In the genomic region with DNA sequence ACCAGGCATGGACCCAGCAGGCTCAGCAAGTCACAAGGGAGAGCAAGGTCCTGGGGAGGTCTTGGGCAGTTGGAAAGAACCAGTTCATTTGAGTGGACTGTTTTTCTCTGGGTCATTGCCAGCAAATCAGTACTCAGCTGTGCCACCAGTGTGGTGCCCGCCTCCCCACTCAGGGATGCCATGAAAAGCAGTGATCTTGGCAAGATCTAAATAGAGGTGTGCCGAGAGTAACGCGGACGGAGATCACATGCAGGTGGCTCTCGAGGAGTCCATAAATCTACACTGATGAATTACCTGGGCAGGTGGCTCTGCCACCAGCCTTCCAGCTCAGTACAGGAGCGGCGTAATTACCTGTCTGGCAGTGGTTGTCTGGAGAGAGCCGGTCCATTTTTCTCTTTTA, we compare ENCODE assay signal across 25 cellular contexts.
DNase-seq lines count a peak whose midpoint lies in the region; ATAC-seq lines count a peak whose summit lies in the region.
"Had no signal": no experiment of that assay in that cellular context is flagged by ENCODE, and none has a peak within 500 bp of the region (broad histone marks: within the 10 kb centered on the region; RNA-seq: fewer than 3 reads in every experiment).

No MANE protein-coding gene starts in this region.

- H3K9me3 Mint-ChIP-seq in activated naive CD4-positive, alpha-beta T cell treated with anti-CD3 and anti-CD28 coated beads for 36 hours, result no peaks in the 10 kb centered on the region
- H3K9me3 Mint-ChIP-seq: activated CD4-positive, alpha-beta memory T cell treated with anti-CD3 and anti-CD28 coated beads for 36 hours; activated naive CD4-positive, alpha-beta T cell treated with anti-CD3 and anti-CD28 coated beads, Interleukin-2, amount 10 ng/mL, durations not matched to agents 7 days and 5 days; IgD-negative memory B cell; neural progenitor cell had no signal

- no peaks in the 10 kb centered on the region for H3K4me1 Mint-ChIP-seq in activated naive CD4-positive, alpha-beta T cell treated with anti-CD3 and anti-CD28 coated beads for 36 hours (ENCODE audit: low read depth)
- H3K4me1 Mint-ChIP-seq: activated naive CD4-positive, alpha-beta T cell treated with anti-CD3 and anti-CD28 coated beads, Interleukin-2, amount 10 ng/mL, durations not matched to agents 7 days and 5 days; IgD-negative memory B cell had no signal

- CTCF ChIA-PET in activated naive CD4-positive, alpha-beta T cell treated with anti-CD3 and anti-CD28 coated beads for 36 hours (lab: Charles Lee), result no interaction called here

- peak; percentile 7 for DNase-seq in NCI-H2171 treated with DMSO at 0.1 percent for 48 hours (lab: John Stamatoyannopoulos, UW)
- no peak for DNase-seq in NCI-H2171 (lab: John Stamatoyannopoulos, UW)
- DNase-seq in NCI-H2029 (lab: John Stamatoyannopoulos, UW), result peak; percentile 90
- peak; percentile 93 for DNase-seq in NCI-H345 (lab: John Stamatoyannopoulos, UW)
- peak; percentile 23 for DNase-seq in sciatic nerve (ENCODE audit: low spot score)
- no peak for DNase-seq in hypothalamus (lab: John Stamatoyannopoulos, UW)
- no peak for DNase-seq in activated naive CD4-positive, alpha-beta T cell treated with anti-CD3 and anti-CD28 coated beads for 36 hours
- DNase-seq: activated CD4-positive, alpha-beta memory T cell treated with anti-CD3 and anti-CD28 coated beads for 36 hours; activated CD4-positive, alpha-beta T cell treated with anti-CD3 and anti-CD28 coated beads for 1 hour; activated CD8-positive, alpha-beta memory T cell treated with anti-CD3 and anti-CD28 coated beads, Interleukin-2, amount 50 U/mL, for 48 hours; activated naive CD4-positive, alpha-beta T cell treated with anti-CD3 and anti-CD28 coated beads, Interleukin-2, amount 10 ng/mL, durations not matched to agents 7 days and 5 days; adrenal gland; cerebellar nuclear complex; dermis blood vessel endothelial cell; foreskin fibroblast; kidney; NCI-H446; pancreas; retina; SHP77; stimulated activated naive CD8-positive, alpha-beta T cell treated with anti-CD3 and anti-CD28 coated beads, Interleukin-15, Interleukin-2, amounts not matched to agents 100 U/mL and 50 U/mL, for 24 hours; testis had no signal

- intact Hi-C loops in sciatic nerve (cut with DNase I), result no loop called here
- intact Hi-C loops in activated naive CD4-positive, alpha-beta T cell treated with anti-CD3 and anti-CD28 coated beads for 36 hours (cut with micrococcal nuclease), result no loop called here

- H3K27me3 Mint-ChIP-seq in activated naive CD4-positive, alpha-beta T cell treated with anti-CD3 and anti-CD28 coated beads for 36 hours (ENCODE audit: low read depth), result peaks cover 4% of the 10 kb centered on the region
- H3K27me3 Mint-ChIP-seq: activated naive CD4-positive, alpha-beta T cell treated with anti-CD3 and anti-CD28 coated beads, Interleukin-2, amount 10 ng/mL, durations not matched to agents 7 days and 5 days had no signal

- no peaks in the 10 kb centered on the region for H3K36me3 Mint-ChIP-seq in activated naive CD4-positive, alpha-beta T cell treated with anti-CD3 and anti-CD28 coated beads for 36 hours (ENCODE audit: low read depth)
- H3K36me3 Mint-ChIP-seq: activated CD4-positive, alpha-beta memory T cell treated with anti-CD3 and anti-CD28 coated beads for 36 hours; activated naive CD4-positive, alpha-beta T cell treated with anti-CD3 and anti-CD28 coated beads, Interleukin-2, amount 10 ng/mL, durations not matched to agents 7 days and 5 days; IgD-negative memory B cell; neural progenitor cell had no signal

- ATAC-seq in sciatic nerve, result no peak
- no peak for ATAC-seq in GM18517 (IDR thresholded peaks at IDR 0.05; ENCODE audit: unreplicated experiment)
- ATAC-seq: stimulated activated naive CD8-positive, alpha-beta T cell treated with anti-CD3 and anti-CD28 coated beads, Interleukin-15, Interleukin-2, amounts not matched to agents 100 U/mL and 50 U/mL, for 24 hours had no signal

- no peak overlapping the region for H3K27ac Mint-ChIP-seq in activated naive CD4-positive, alpha-beta T cell treated with anti-CD3 and anti-CD28 coated beads for 36 hours
- H3K27ac Mint-ChIP-seq: activated CD4-positive, alpha-beta memory T cell treated with anti-CD3 and anti-CD28 coated beads for 36 hours; activated naive CD4-positive, alpha-beta T cell treated with anti-CD3 and anti-CD28 coated beads, Interleukin-2, amount 10 ng/mL, durations not matched to agents 7 days and 5 days; IgD-negative memory B cell; neural progenitor cell had no signal

- no peak overlapping the region for H3K4me3 Mint-ChIP-seq in activated naive CD4-positive, alpha-beta T cell treated with anti-CD3 and anti-CD28 coated beads for 36 hours
- H3K4me3 Mint-ChIP-seq: activated CD4-positive, alpha-beta memory T cell treated with anti-CD3 and anti-CD28 coated beads for 36 hours; activated naive CD4-positive, alpha-beta T cell treated with anti-CD3 and anti-CD28 coated beads, Interleukin-2, amount 10 ng/mL, durations not matched to agents 7 days and 5 days; IgD-negative memory B cell; neural progenitor cell had no signal

Comparison
In these comparisons a context has a peak if more than half of its experiments do, and no peak if none do; other contexts are left out.
1. DNase-seq: peak in NCI-H2171 treated with DMSO at 0.1 percent for 48 hours (single experiment), NCI-H2029 (single experiment), NCI-H345 (single experiment) and sciatic nerve (single experiment); none in NCI-H2171 (single experiment), hypothalamus (0 of 51) and activated naive CD4-positive, alpha-beta T cell treated with anti-CD3 and anti-CD28 coated beads for 36 hours (single experiment).